11 cellular contexts compared by ENCODE assay signal in genomic region chr11:7597620-7598019, GRCh38.
A peak's percentile ranks its signal among the peaks of the same experiment; 100 is the strongest.
DNase-seq lines count a peak whose midpoint lies in the region; ATAC-seq and FAIRE-seq lines count a peak whose summit lies in the region.
"Had no signal": no experiment of that assay in that cellular context is flagged by ENCODE, and none has a peak within 500 bp of the region (broad histone marks: within the 10 kb centered on the region; RNA-seq: fewer than 3 reads in every experiment).

No MANE protein-coding gene starts in this region.

- peaks cover 29% of the 10 kb centered on the region for H3K36me3 Mint-ChIP-seq in activated T-helper 17 cell treated with anti-CD3 and anti-CD28 coated beads, Interleukin-2, amount 50 U/mL, for 72 hours (ENCODE audit: low read depth)

- peaks cover 5% of the 10 kb centered on the region for H3K4me1 Mint-ChIP-seq in activated T-helper 17 cell treated with anti-CD3 and anti-CD28 coated beads, Interleukin-2, amount 50 U/mL, for 72 hours

- no peak overlapping the region for H3K27ac Mint-ChIP-seq in activated T-helper 17 cell treated with anti-CD3 and anti-CD28 coated beads, Interleukin-2, amount 50 U/mL, for 72 hours

- peak; percentile 79 for DNase-seq in ELF-1 (ENCODE audit: low read depth, low spot score)
- peak; percentile 94 for DNase-seq in NCI-H345 treated with DMSO at 0.1 percent for 48 hours (lab: John Stamatoyannopoulos, UW; ENCODE audit: unreplicated experiment)
- DNase-seq in islet precursor cell: peak; percentile 87
- peak; percentile 61 for DNase-seq in renal cortical epithelial cell (ENCODE audit: low read depth)
- no peak for DNase-seq in activated CD4-positive, alpha-beta T cell treated with anti-CD3 and anti-CD28 coated beads for 1 hour
- DNase-seq in HTR-8/SVneo (ENCODE audit: insufficient read length, low spot score): no peak
- DNase-seq: activated naive CD4-positive, alpha-beta T cell treated with Interleukin-2 at 50 U/mL for 16 hours; cerebellar nuclear complex; MV-4-11 had no signal

- no peak for ATAC-seq in activated T-helper 17 cell treated with anti-CD3 and anti-CD28 coated beads, Interleukin-2, amount 50 U/mL, for 72 hours (replicated peaks)
- ATAC-seq in GM21717 (IDR thresholded peaks at IDR 0.05; ENCODE audit: unreplicated experiment): no peak

- no peak for FAIRE-seq in HTR-8/SVneo (lab: Jason Lieb, UNC)

- no peaks in the 10 kb centered on the region for H3K9me3 Mint-ChIP-seq in activated T-helper 17 cell treated with anti-CD3 and anti-CD28 coated beads, Interleukin-2, amount 50 U/mL, for 72 hours

- H3K27me3 Mint-ChIP-seq in activated T-helper 17 cell treated with anti-CD3 and anti-CD28 coated beads, Interleukin-2, amount 50 U/mL, for 72 hours: no peaks in the 10 kb centered on the region

- H3K4me3 Mint-ChIP-seq in activated T-helper 17 cell treated with anti-CD3 and anti-CD28 coated beads, Interleukin-2, amount 50 U/mL, for 72 hours: no peak overlapping the region

Comparison
In these comparisons a context has a peak if more than half of its experiments do, and no peak if none do; other contexts are left out.
1. DNase-seq: peak in ELF-1 (single experiment), NCI-H345 treated with DMSO at 0.1 percent for 48 hours (single experiment), islet precursor cell (single experiment) and renal cortical epithelial cell (single experiment); none in activated CD4-positive, alpha-beta T cell treated with anti-CD3 and anti-CD28 coated beads for 1 hour (single experiment) and HTR-8/SVneo (single experiment).